ENCODE assay signal across 16 cellular contexts in the genomic region with DNA sequence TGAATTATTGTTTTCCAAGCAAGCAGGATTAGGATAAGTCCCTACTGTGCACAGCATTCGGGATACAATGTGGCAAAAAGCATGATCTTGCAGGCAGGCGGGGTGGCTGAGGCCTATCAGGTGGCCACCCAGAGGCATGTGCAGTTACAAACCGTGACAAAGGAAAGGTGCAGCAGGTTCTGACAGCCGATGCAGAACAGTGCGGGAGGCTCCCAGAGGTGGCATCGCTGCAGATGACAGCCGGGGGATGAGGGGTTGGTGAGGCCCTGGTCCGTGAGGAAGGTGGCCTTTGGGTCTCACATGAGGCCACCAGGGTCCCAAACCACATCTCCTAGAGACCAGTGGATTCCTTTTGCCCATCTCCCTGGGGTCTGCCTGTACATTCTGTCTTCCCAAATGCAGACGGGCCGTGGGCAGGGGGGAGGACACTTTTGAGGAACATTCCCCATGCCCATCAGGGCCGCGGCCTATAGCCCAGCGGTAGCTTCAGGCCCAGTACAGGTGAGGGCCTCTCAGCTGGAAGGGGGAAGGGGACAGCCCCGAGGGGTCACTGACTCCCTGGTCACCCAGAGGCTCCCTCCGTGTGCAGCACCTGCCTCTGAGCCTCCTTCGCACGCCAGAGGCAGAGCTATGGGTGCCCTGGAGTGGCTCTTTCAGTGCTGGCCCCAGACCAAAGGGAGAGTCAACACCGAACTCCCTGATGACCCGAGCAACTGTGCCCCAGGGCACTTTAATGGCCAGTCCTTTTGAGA.
DNase-seq lines count a peak whose midpoint lies in the region; ATAC-seq and TF ChIP-seq lines count a peak whose summit lies in the region.
"Had no signal": no experiment of that assay in that cellular context is flagged by ENCODE, and none has a peak within 500 bp of the region (broad histone marks: within the 10 kb centered on the region; RNA-seq: fewer than 3 reads in every experiment).

No MANE protein-coding gene starts in this region.

- intact Hi-C loops in Panc1 (cut with micrococcal nuclease; ENCODE audit: unreplicated experiment), result no loop called here

- TF ChIP-seq CTCF in Panc1 (IDR thresholded peaks at IDR 0.05), result no peak
- no peak for TF ChIP-seq CTCF in endothelial cell (IDR thresholded peaks at IDR 0.05; ENCODE audit: unreplicated experiment)

- H3K27ac ChIP-seq in BLaER1 (no peak overlapping the region), Panc1 (ENCODE audit: low read length) (no peak overlapping the region)
- H3K27ac ChIP-seq: A549 had no signal

- H3K4me3 ChIP-seq in BLaER1, result no peak overlapping the region
- H3K4me3 ChIP-seq in Panc1 (ENCODE audit: low read depth in 2 of 2, low read length in 2 of 2), result no peak overlapping the region
- no peak overlapping the region for H3K4me3 ChIP-seq in H7 (ENCODE audit: insufficient read depth, low read depth, low read length)
- H3K4me3 ChIP-seq: A549 had no signal

- no peaks in the 10 kb centered on the region for H3K27me3 Mint-ChIP-seq in activated CD8-positive, alpha-beta memory T cell treated with anti-CD3 and anti-CD28 coated beads, Interleukin-2, amount 10 ng/mL, durations not matched to agents 7 days and 5 days
- peaks cover 8% of the 10 kb centered on the region for H3K27me3 Mint-ChIP-seq in endothelial cell (ENCODE audit: unreplicated experiment)
- H3K27me3 Mint-ChIP-seq: CD4-positive, alpha-beta memory T cell had no signal

- H3K4me3 Mint-ChIP-seq in activated CD8-positive, alpha-beta memory T cell treated with anti-CD3 and anti-CD28 coated beads, Interleukin-2, amount 10 ng/mL, durations not matched to agents 7 days and 5 days, result no peak overlapping the region
- peak overlapping the region; percentile 11 for H3K4me3 Mint-ChIP-seq in endothelial cell (ENCODE audit: unreplicated experiment)
- H3K4me3 Mint-ChIP-seq: CD4-positive, alpha-beta memory T cell had no signal

- DNase-seq in activated CD8-positive, alpha-beta memory T cell treated with anti-CD3 and anti-CD28 coated beads, Interleukin-2, amount 10 ng/mL, durations not matched to agents 7 days and 5 days, result no peak
- no peak for DNase-seq in activated CD8-positive, alpha-beta memory T cell treated with anti-CD3 and anti-CD28 coated beads for 24 hours
- no peak for DNase-seq in Panc1 (ENCODE audit: low read depth, low spot score)
- DNase-seq in endothelial cell (ENCODE audit: low spot score), result no peak
- DNase-seq in SK-N-DZ (ENCODE audit: low spot score), result no peak
- DNase-seq in H7, result no peak
- no peak for DNase-seq in islet precursor cell
- DNase-seq: CD4-positive, alpha-beta memory T cell; DMS79 treated with DMSO at 0.1 percent for 48 hours; GF-D8; NCI-H1436; NCI-H2029 treated with DMSO at 0.1 percent for 48 hours; NCI-H510A treated with DMSO at 0.1 percent for 48 hours had no signal

- H3K27ac Mint-ChIP-seq in activated CD8-positive, alpha-beta memory T cell treated with anti-CD3 and anti-CD28 coated beads, Interleukin-2, amount 10 ng/mL, durations not matched to agents 7 days and 5 days, result peak overlapping the region; percentile 54
- H3K27ac Mint-ChIP-seq in endothelial cell (ENCODE audit: unreplicated experiment), result no peak overlapping the region

- peak overlapping the region; percentile 80 for H3K4me2 ChIP-seq in BLaER1
- H3K4me2 ChIP-seq: A549 had no signal

- peaks cover 46% of the 10 kb centered on the region for H3K36me3 Mint-ChIP-seq in activated CD8-positive, alpha-beta memory T cell treated with anti-CD3 and anti-CD28 coated beads, Interleukin-2, amount 10 ng/mL, durations not matched to agents 7 days and 5 days
- peaks cover 65% of the 10 kb centered on the region for H3K36me3 Mint-ChIP-seq in endothelial cell (ENCODE audit: low read depth, unreplicated experiment)

- H3K36me3 ChIP-seq in BLaER1, result peaks cover 58% of the 10 kb centered on the region
- H3K36me3 ChIP-seq in Panc1 (ENCODE audit: control insufficient read depth, insufficient read depth, low read length), result no peaks in the 10 kb centered on the region
- no peaks in the 10 kb centered on the region; the same call in 1 of the 2 replicates for H3K36me3 ChIP-seq in H7 (replicated peaks; ENCODE audit: control insufficient read depth, insufficient read depth, low read length)

- in situ Hi-C loops in Panc1 (cut with HindIII; ENCODE audit: low pct_unique_long_range_greater_than_20kb, low sequenced_read_pairs), result no loop called here

- POLR2A ChIA-PET in Panc1 (lab: Charles Lee), result no interaction called here

- CTCF ChIA-PET in activated CD8-positive, alpha-beta memory T cell treated with anti-CD3 and anti-CD28 coated beads, Interleukin-2, amount 10 ng/mL, durations not matched to agents 7 days and 5 days (lab: Charles Lee), result interaction anchor here (0.8 to 1.2 kb wide), 2 partner anchors 12 to 200 kb away, joined by 3 read pairs; no protein-coding TSS in a partner anchor
- CTCF ChIA-PET in Panc1 (lab: Charles Lee), result no interaction called here

- no TSS peak for BruUV-seq in Panc1 (replicated peaks; lab: Mats Ljungman, UMichigan)

- H3K9ac ChIP-seq in BLaER1, result 0 out of 2 replicates have a peak overlapping the region, but pooled peaks have one; percentile 24

- H3K27me3 ChIP-seq in BLaER1 (no peaks in the 10 kb centered on the region), Panc1 (ENCODE audit: control insufficient read depth, insufficient read depth, low read length) (no peaks in the 10 kb centered on the region), H7 (ENCODE audit: control insufficient read depth, insufficient read depth, low read length) (no peaks in the 10 kb centered on the region)

- peaks cover 76% of the 10 kb centered on the region for H3K4me1 Mint-ChIP-seq in activated CD8-positive, alpha-beta memory T cell treated with anti-CD3 and anti-CD28 coated beads, Interleukin-2, amount 10 ng/mL, durations not matched to agents 7 days and 5 days
- H3K4me1 Mint-ChIP-seq in endothelial cell (ENCODE audit: unreplicated experiment), result peaks cover 9% of the 10 kb centered on the region

- no peaks in the 10 kb centered on the region for H3K9me3 ChIP-seq in BLaER1
- no peaks in the 10 kb centered on the region for H3K9me3 ChIP-seq in Panc1 (ENCODE audit: control insufficient read depth, insufficient read depth, low read depth, low read length)
- H3K9me3 ChIP-seq: A549 had no signal

- no peaks in the 10 kb centered on the region for H3K9me3 Mint-ChIP-seq in activated CD8-positive, alpha-beta memory T cell treated with anti-CD3 and anti-CD28 coated beads, Interleukin-2, amount 10 ng/mL, durations not matched to agents 7 days and 5 days (ENCODE audit: low read depth)
- no peaks in the 10 kb centered on the region for H3K9me3 Mint-ChIP-seq in endothelial cell (ENCODE audit: unreplicated experiment)

- H3K4me1 ChIP-seq in BLaER1 (peaks cover 55% of the 10 kb centered on the region), Panc1 (ENCODE audit: control insufficient read depth, insufficient read depth, low read length) (peaks cover 21% of the 10 kb centered on the region)
- H3K4me1 ChIP-seq: A549 had no signal

- ATAC-seq in activated CD8-positive, alpha-beta memory T cell treated with anti-CD3 and anti-CD28 coated beads, Interleukin-2, amount 10 ng/mL, durations not matched to agents 7 days and 5 days, result no peak
- ATAC-seq in Panc1, result peak; percentile 47
- ATAC-seq: A549, HCT116 had no signal

- peaks cover 4% of the 10 kb centered on the region; the same call in 1 of the 2 replicates for H4K20me1 ChIP-seq in BLaER1
